Comparison of ENCODE assay signal across 12 cellular contexts in genomic region chr15:66008920-66009572, GRCh38.
DNase-seq lines count a peak whose midpoint lies in the region; FAIRE-seq and TF ChIP-seq lines count a peak whose summit lies in the region.
"Had no signal": no experiment of that assay in that cellular context is flagged by ENCODE, and none has a peak within 500 bp of the region (broad histone marks: within the 10 kb centered on the region; RNA-seq: fewer than 3 reads in every experiment).

No MANE protein-coding gene starts in this region.

- no peak overlapping the region for H2AFZ ChIP-seq in GM23248
- H2AFZ ChIP-seq: neural progenitor cell had no signal

- FAIRE-seq in small intestine (lab: Jason Lieb, UNC), result no peak
- FAIRE-seq: astrocyte had no signal

- no peaks in the 10 kb centered on the region for H3K9me2 ChIP-seq in GM23248 (ENCODE audit: insufficient read depth)

- no peaks in the 10 kb centered on the region for H3K4me1 ChIP-seq in small intestine (ENCODE audit: control insufficient read depth in 2 of 2, insufficient read depth in 1 of 2, low read depth in 1 of 2, low read length in 1 of 2)
- H3K4me1 ChIP-seq in GM23248 (ENCODE audit: insufficient read depth), result no peaks in the 10 kb centered on the region
- H3K4me1 ChIP-seq: neural progenitor cell, sigmoid colon had no signal

- TF ChIP-seq CTCF in epithelial cell of proximal tubule (conservative IDR thresholded peaks at IDR 0.05; ENCODE audit: low read depth, low read length), result no peak

- no peak overlapping the region for H3K9ac ChIP-seq in GM23248
- H3K9ac ChIP-seq: neural progenitor cell had no signal

- no peaks in the 10 kb centered on the region for H3K79me2 ChIP-seq in GM23248 (ENCODE audit: insufficient read depth)

- H3K27ac ChIP-seq in small intestine (ENCODE audit: low read depth in 1 of 2, low read length in 1 of 2) (no peak overlapping the region), GM23248 (no peak overlapping the region)
- H3K27ac ChIP-seq: neural progenitor cell, sigmoid colon had no signal

- H3K36me3 ChIP-seq in small intestine (ENCODE audit: control insufficient read depth in 2 of 2, insufficient read depth in 2 of 2, low read length in 2 of 2) (no peaks in the 10 kb centered on the region), GM23248 (ENCODE audit: low read depth) (no peaks in the 10 kb centered on the region)
- H3K36me3 ChIP-seq: neural progenitor cell, sigmoid colon had no signal

- H3K4me3 ChIP-seq in epithelial cell of proximal tubule (ENCODE audit: low read depth, low read length) (no peak overlapping the region), small intestine (ENCODE audit: low read depth in 1 of 2, low read length in 2 of 2) (no peak overlapping the region), GM23248 (no peak overlapping the region)
- H3K4me3 ChIP-seq: neural progenitor cell, sigmoid colon had no signal

- DNase-seq in HCEC 1CT (peak; percentile 30), OCI-M1 (lab: John Stamatoyannopoulos, UW) (peak; percentile 45), epithelial cell of proximal tubule (ENCODE audit: low read depth) (peak; percentile 98), small intestine (peak; percentile 71), iPS-NIHi11 (ENCODE audit: low spot score) (no peak), GM23248 (no peak)
- no peak for DNase-seq in activated effector memory CD4-positive, alpha-beta T cell treated with anti-CD3 and anti-CD28 coated beads, Interleukin-2, amount 50 U/mL, for 16 hours
- DNase-seq: CD4-positive, alpha-beta memory T cell; NCI-H2107; sigmoid colon had no signal

- H3F3A ChIP-seq in GM23248 (ENCODE audit: insufficient read depth), result no peaks in the 10 kb centered on the region

- no peaks in the 10 kb centered on the region for H4K20me1 ChIP-seq in GM23248 (ENCODE audit: insufficient read depth)

- in situ Hi-C loops in GM23248 (cut with MboI), result no loop called here

- no peaks in the 10 kb centered on the region for H3K27me3 ChIP-seq in small intestine (ENCODE audit: control insufficient read depth in 2 of 2, insufficient read depth in 2 of 2, low read length in 2 of 2)
- H3K27me3 ChIP-seq in GM23248 (replicated peaks; ENCODE audit: insufficient read depth), result no peaks in the 10 kb centered on the region
- H3K27me3 ChIP-seq: neural progenitor cell had no signal

- H3K9me3 ChIP-seq in small intestine (ENCODE audit: control insufficient read depth, low read depth) (no peaks in the 10 kb centered on the region), GM23248 (ENCODE audit: low read depth) (no peaks in the 10 kb centered on the region)
- H3K9me3 ChIP-seq: sigmoid colon had no signal

- WGBS in small intestine, 3 donors, result 5 to 36% (median 7%) methylated on average over 3 of the region's 3 CpGs
- 0 to 1% methylated on average over 3 of the region's 3 CpGs for WGBS in GM23248 (ENCODE audit: low coverage in 1 of 2, low lambda C conversion rate in 2 of 2, missing lambda C conversion rate in 2 of 2), 2 experiments

- H3K4me2 ChIP-seq in GM23248 (ENCODE audit: unreplicated experiment), result no peak overlapping the region
- H3K4me2 ChIP-seq: neural progenitor cell had no signal

Comparison
In these comparisons a context has a peak if more than half of its experiments do, and no peak if none do; other contexts are left out.
1. DNase-seq: peak in HCEC 1CT (single experiment), OCI-M1 (single experiment), epithelial cell of proximal tubule (single experiment) and small intestine (single experiment); none in activated effector memory CD4-positive, alpha-beta T cell treated with anti-CD3 and anti-CD28 coated beads, Interleukin-2, amount 50 U/mL, for 16 hours (single experiment), iPS-NIHi11 (single experiment) and GM23248 (single experiment).